In the genomic region with DNA sequence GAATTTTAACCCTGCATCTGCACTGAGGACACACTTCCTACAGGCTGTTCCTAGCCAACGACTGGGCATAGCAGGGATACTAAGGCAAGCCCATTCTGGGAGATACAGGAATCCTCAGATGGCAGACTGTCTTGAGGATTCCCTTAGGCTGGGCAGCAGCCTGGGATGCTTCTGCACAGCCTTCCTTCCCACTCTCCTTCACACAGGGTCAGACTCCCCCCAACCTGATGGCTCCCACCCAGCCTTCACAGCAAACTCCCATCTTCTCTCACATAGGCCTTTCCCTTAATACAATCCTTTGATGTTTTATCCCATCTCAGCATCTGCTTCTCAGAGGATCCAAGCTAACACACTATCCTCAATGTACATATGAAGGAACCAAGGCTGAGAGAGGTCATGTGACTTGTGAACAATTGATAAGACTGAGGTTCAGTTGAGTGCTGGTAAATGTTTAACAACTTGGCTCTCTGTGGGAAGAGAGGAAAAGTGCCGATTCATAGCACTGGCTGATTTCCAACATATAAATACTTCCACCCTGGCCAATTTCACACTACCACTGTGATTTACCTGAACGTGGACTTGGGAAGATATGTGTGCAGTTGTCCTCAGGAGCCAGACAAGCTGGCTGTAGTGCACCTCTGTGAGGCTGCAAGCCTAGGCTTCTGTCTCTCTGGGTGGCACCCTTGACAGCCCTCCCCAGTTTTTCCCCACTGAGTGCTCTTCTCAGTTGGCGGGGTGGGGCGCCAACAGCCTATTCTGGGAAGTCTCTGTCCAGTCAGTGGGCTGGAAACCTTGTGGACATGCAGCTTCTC, we compare ENCODE assay signal across 1 cellular context.
TF ChIP-seq lines count a peak whose summit lies in the region.

No MANE protein-coding gene starts in this region.

TF ChIP-seq in HepG2, 621 proteins besides CTCF, POLR2A, EP300 and RAD21 (continued from another document):
- TF ChIP-seq, protein P1, sequence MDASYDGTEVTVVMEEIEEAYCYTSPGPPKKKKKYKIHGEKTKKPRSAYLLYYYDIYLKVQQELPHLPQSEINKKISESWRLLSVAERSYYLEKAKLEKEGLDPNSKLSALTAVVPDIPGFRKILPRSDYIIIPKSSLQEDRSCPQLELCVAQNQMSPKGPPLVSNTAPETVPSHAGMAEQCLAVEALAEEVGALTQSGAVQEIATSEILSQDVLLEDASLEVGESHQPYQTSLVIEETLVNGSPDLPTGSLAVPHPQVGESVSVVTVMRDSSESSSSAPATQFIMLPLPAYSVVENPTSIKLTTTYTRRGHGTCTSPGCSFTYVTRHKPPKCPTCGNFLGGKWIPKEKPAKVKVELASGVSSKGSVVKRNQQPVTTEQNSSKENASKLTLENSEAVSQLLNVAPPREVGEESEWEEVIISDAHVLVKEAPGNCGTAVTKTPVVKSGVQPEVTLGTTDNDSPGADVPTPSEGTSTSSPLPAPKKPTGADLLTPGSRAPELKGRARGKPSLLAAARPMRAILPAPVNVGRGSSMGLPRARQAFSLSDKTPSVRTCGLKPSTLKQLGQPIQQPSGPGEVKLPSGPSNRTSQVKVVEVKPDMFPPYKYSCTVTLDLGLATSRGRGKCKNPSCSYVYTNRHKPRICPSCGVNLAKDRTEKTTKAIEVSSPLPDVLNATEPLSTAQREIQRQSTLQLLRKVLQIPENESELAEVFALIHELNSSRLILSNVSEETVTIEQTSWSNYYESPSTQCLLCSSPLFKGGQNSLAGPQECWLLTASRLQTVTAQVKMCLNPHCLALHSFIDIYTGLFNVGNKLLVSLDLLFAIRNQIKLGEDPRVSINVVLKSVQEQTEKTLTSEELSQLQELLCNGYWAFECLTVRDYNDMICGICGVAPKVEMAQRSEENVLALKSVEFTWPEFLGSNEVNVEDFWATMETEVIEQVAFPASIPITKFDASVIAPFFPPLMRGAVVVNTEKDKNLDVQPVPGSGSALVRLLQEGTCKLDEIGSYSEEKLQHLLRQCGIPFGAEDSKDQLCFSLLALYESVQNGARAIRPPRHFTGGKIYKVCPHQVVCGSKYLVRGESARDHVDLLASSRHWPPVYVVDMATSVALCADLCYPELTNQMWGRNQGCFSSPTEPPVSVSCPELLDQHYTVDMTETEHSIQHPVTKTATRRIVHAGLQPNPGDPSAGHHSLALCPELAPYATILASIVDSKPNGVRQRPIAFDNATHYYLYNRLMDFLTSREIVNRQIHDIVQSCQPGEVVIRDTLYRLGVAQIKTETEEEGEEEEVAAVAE (CRISPR knock-in tag; IDR thresholded peaks at IDR 0.05; ENCODE audit: borderline replicate concordance): no peak
- TF ChIP-seq TBL1XR1 (IDR thresholded peaks at IDR 0.05; ENCODE audit: borderline replicate concordance, low read length, partially characterized antibody) (peak; percentile 54), ZNF124 (CRISPR knock-in tag; IDR thresholded peaks at IDR 0.05) (0 out of 2 replicates have a peak, but pooled peaks have one; percentile 28), ZNF772 (CRISPR knock-in tag; IDR thresholded peaks at IDR 0.05) (no peak), CREM (IDR thresholded peaks at IDR 0.05) (no peak), CREM (CRISPR knock-in tag; IDR thresholded peaks at IDR 0.05) (no peak), ASH2L (IDR thresholded peaks at IDR 0.05; ENCODE audit: insufficient read length, low read depth, low read length) (peak; percentile 82), ZNF333 (CRISPR knock-in tag; IDR thresholded peaks at IDR 0.05; ENCODE audit: borderline replicate concordance) (no peak), ELF4 (CRISPR knock-in tag; IDR thresholded peaks at IDR 0.05; ENCODE audit: borderline replicate concordance) (no peak), GLMP (CRISPR knock-in tag; IDR thresholded peaks at IDR 0.05; ENCODE audit: borderline replicate concordance) (no peak)
TF ChIP-seq in HepG2: peak in this region for 91.
